Comparison of ENCODE assay signal across 8 cellular contexts in the genomic region with DNA sequence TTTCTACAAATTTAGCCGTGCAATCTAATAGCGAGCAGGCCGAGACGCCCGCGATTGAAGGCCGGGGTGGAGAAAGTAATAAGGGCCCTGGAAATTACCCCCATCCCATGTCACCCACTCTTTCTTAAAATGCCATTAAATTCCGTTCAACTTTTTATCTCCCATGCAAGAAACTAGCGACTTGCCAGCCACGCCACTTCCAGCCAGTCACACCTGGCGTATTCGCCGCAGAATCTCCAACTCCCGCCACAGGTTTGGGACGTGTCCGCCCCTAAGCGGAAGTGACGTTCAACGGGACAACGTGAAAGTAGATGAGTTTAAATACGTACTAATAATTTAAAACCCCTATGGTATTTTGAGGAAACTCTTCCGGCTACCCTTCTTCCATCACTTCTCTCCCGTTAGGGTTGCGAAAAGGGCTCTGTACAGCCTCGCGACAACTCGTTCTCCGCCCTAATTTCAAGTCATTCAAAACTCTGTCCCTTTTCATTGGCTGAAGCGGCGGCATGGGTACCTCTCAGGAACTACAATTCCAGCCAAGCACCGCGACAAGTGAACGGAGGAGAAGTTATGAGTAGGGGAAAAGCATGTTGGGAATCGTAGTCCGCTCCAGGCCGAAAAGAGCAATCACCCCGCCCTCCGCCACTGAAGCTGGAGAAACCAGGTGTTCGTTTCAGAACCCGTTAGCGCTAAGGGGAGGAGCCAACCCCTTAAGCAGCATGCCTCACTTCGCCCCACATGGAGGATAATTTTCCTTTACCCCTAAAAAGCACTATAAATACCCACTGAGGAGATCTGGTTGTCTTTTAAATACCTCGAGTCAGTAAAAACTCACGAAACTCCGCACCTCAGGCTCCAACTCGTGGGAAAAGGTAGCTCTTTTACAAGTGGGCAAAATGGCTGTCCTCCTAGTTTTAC. TPM values are rescaled to one million over a fixed set of nuclear protein-coding genes. Genes with fewer than 3 reads are reported as not detected.
A peak's percentile ranks its signal among the peaks of the same experiment; 100 is the strongest.
DNase-seq lines count a peak whose midpoint lies in the region; ATAC-seq and TF ChIP-seq lines count a peak whose summit lies in the region.

A gene (minus strand): TSS at position 906 of the 918 bp plus-strand sequence.

- H3K27ac Mint-ChIP-seq in CD4-positive, alpha-beta memory T cell = peak within 1 kb of the TSS in 4 of 7 donors; percentile 59 to 91 (median 78)
- H3K27ac Mint-ChIP-seq in activated CD4-positive, alpha-beta memory T cell treated with anti-CD3 and anti-CD28 coated beads, Interleukin-2, amount 10 ng/mL, durations not matched to agents 7 days and 5 days = no peak within 1 kb of the TSS

- no peaks in the 10 kb centered on the region for H3K9me3 ChIP-seq in CD4-positive, alpha-beta memory T cell (ENCODE audit: control insufficient read depth in 1 of 2, low read length in 2 of 2)
- no peaks in the 10 kb centered on the region for H3K9me3 ChIP-seq in right lobe of liver

- no peaks in the 10 kb centered on the region for H3K9me3 Mint-ChIP-seq in CD4-positive, alpha-beta memory T cell
- no peaks in the 10 kb centered on the region for H3K9me3 Mint-ChIP-seq in activated CD4-positive, alpha-beta memory T cell treated with anti-CD3 and anti-CD28 coated beads, Interleukin-2, amount 10 ng/mL, durations not matched to agents 7 days and 5 days

- H3K27me3 ChIP-seq in CD4-positive, alpha-beta memory T cell (ENCODE audit: insufficient read depth, low read length) = no peaks in the 10 kb centered on the region
- H3K27me3 ChIP-seq in dorsolateral prefrontal cortex (no peaks in the 10 kb centered on the region), right lobe of liver (no peaks in the 10 kb centered on the region)

- under 1% methylated on average over 40 of the region's 46 CpGs for WGBS in right lobe of liver (ENCODE audit: insufficient coverage, low coverage, low lambda C conversion rate, missing lambda C conversion rate)

- no peak within 1 kb of the TSS for H3K4me3 Mint-ChIP-seq in CD4-positive, alpha-beta memory T cell
- no peak within 1 kb of the TSS for H3K4me3 Mint-ChIP-seq in activated CD4-positive, alpha-beta memory T cell treated with anti-CD3 and anti-CD28 coated beads, Interleukin-2, amount 10 ng/mL, durations not matched to agents 7 days and 5 days

- H3K4me3 ChIP-seq in CD4-positive, alpha-beta memory T cell (ENCODE audit: low read length in 2 of 2) = peak within 1 kb of the TSS; percentile 86 to 98
- H3K4me3 ChIP-seq in dorsolateral prefrontal cortex (peak within 1 kb of the TSS; percentile 65 to 99 (median 90)), right lobe of liver (peak within 1 kb of the TSS; percentile 91 to 95 (median 94))

- peak; percentile 96 to 99 (median 97) for DNase-seq in CD4-positive, alpha-beta memory T cell
- peak; percentile 94 for DNase-seq in HK-2 (ENCODE audit: unreplicated experiment)
- peak; percentile 99 for DNase-seq in NCI-H82 treated with DMSO at 0.1 percent for 48 hours (lab: John Stamatoyannopoulos, UW; ENCODE audit: unreplicated experiment)
- DNase-seq in activated CD4-positive, alpha-beta memory T cell treated with anti-CD3 and anti-CD28 coated beads, Interleukin-2, amount 10 ng/mL, durations not matched to agents 7 days and 5 days = peak; percentile 96
- DNase-seq in dorsolateral prefrontal cortex = peak; percentile 67 to 97 (median 94)
- peak; percentile 92 to 97 (median 96) for DNase-seq in right lobe of liver
- peak; percentile 96 for DNase-seq in stimulated activated CD4-positive, alpha-beta T cell treated with anti-CD3 and anti-CD28 coated beads, Interleukin-4, amount 100 ng/mL, for 24 hours

- POLR2A ChIA-PET in CD4-positive, alpha-beta memory T cell (lab: Charles Lee; ENCODE audit: partially characterized antibody) = interaction anchor here (0.5 to 2.7 kb wide), 12 partner anchors 103 to 613 kb away, joined by 3 to 20 read pairs (median 6); a partner anchor contains a TSS
- POLR2A ChIA-PET in activated CD4-positive, alpha-beta memory T cell treated with anti-CD3 and anti-CD28 coated beads, Interleukin-2, amount 10 ng/mL, durations not matched to agents 7 days and 5 days (lab: Charles Lee) = interaction anchor here (0.6 to 3.2 kb wide), 19 partner anchors 10 to 853 kb away, joined by 3 to 30 read pairs (median 4); a partner anchor contains a TSS

- peaks cover 29% of the 10 kb centered on the region for H3K4me1 ChIP-seq in CD4-positive, alpha-beta memory T cell (ENCODE audit: insufficient read depth, low read length)
- peaks cover 0 to 9% (median 0%) of the 10 kb centered on the region in 4 donors for H3K4me1 ChIP-seq in right lobe of liver

- ATAC-seq in GM19463 (IDR thresholded peaks at IDR 0.05; ENCODE audit: unreplicated experiment) = peak; percentile 54
- peak; percentile 85 to 89 (median 86) for ATAC-seq in right lobe of liver

- no peaks in the 10 kb centered on the region for H3K27me3 Mint-ChIP-seq in CD4-positive, alpha-beta memory T cell
- no peaks in the 10 kb centered on the region for H3K27me3 Mint-ChIP-seq in activated CD4-positive, alpha-beta memory T cell treated with anti-CD3 and anti-CD28 coated beads, Interleukin-2, amount 10 ng/mL, durations not matched to agents 7 days and 5 days

- TF ChIP-seq POLR2A in right lobe of liver (IDR thresholded peaks at IDR 0.05) = peak; percentile 20

- H3K36me3 Mint-ChIP-seq in CD4-positive, alpha-beta memory T cell = no peaks in the 10 kb centered on the region
- peaks cover 6% of the 10 kb centered on the region for H3K36me3 Mint-ChIP-seq in activated CD4-positive, alpha-beta memory T cell treated with anti-CD3 and anti-CD28 coated beads, Interleukin-2, amount 10 ng/mL, durations not matched to agents 7 days and 5 days (ENCODE audit: low read depth)

- intact Hi-C loops in CD4-positive, alpha-beta memory T cell (cut with micrococcal nuclease) = loop anchor here (1.0 to 10.0 kb wide), 8 partner anchors 127 to 1403 kb away; a partner anchor contains a TSS
- intact Hi-C loops in dorsolateral prefrontal cortex (cut with DNase I) (loop anchor here (2.0 to 5.0 kb wide), 5 partner anchors 210 to 612 kb away; a partner anchor contains a TSS), right lobe of liver (cut with DNase I) (no loop called here)

- TF ChIP-seq CTCF in dorsolateral prefrontal cortex (IDR thresholded peaks at IDR 0.05 in 54 of 56, conservative IDR thresholded peaks at IDR 0.05 in 2 of 56; ENCODE audit: low read depth in 1 of 56, partially characterized antibody in 56 of 56) = peak in 9 of 56 donors; percentile 3 to 27 (median 16)
- no peak for TF ChIP-seq CTCF in right lobe of liver (IDR thresholded peaks at IDR 0.05)

- H3K4me1 Mint-ChIP-seq in CD4-positive, alpha-beta memory T cell = peaks cover 11 to 25% (median 17%) of the 10 kb centered on the region in 4 donors
- peaks cover 32% of the 10 kb centered on the region for H3K4me1 Mint-ChIP-seq in activated CD4-positive, alpha-beta memory T cell treated with anti-CD3 and anti-CD28 coated beads, Interleukin-2, amount 10 ng/mL, durations not matched to agents 7 days and 5 days

- CTCF ChIA-PET in CD4-positive, alpha-beta memory T cell (lab: Charles Lee; ENCODE audit: partially characterized antibody) = interaction anchor here (0.9 to 2.4 kb wide), 4 partner anchors 60 to 526 kb away, joined by 3 to 9 read pairs (median 3); no protein-coding TSS in a partner anchor
- CTCF ChIA-PET in activated CD4-positive, alpha-beta memory T cell treated with anti-CD3 and anti-CD28 coated beads, Interleukin-2, amount 10 ng/mL, durations not matched to agents 7 days and 5 days (lab: Charles Lee) = interaction anchor here (0.5 to 2.5 kb wide), 6 partner anchors 90 to 1079 kb away, joined by 3 to 9 read pairs (median 4); no protein-coding TSS in a partner anchor

- H3K27ac ChIP-seq in CD4-positive, alpha-beta memory T cell (ENCODE audit: low read depth, low read length) = peak within 1 kb of the TSS; percentile 89
- peak within 1 kb of the TSS; percentile 81 to 99 (median 96) for H3K27ac ChIP-seq in dorsolateral prefrontal cortex
- peak within 1 kb of the TSS; percentile 62 to 84 (median 80) for H3K27ac ChIP-seq in right lobe of liver

- H3K36me3 ChIP-seq in CD4-positive, alpha-beta memory T cell (ENCODE audit: insufficient read depth, low read length) = no peaks in the 10 kb centered on the region
- H3K36me3 ChIP-seq in right lobe of liver = no peaks in the 10 kb centered on the region

RNA-seq across cellular contexts. Expression of the gene that starts here (rescaled TPM):
- total RNA-seq in CD4-positive, alpha-beta memory T cell = 1 to 10 TPM; 3.3 to 5.0 TPM
- polyA plus RNA-seq in CD4-positive, alpha-beta memory T cell = 1 to 10 TPM; 2.3 to 3.5 TPM
- 1 to 10 TPM; 5.8 to 6.2 TPM for total RNA-seq in activated CD4-positive, alpha-beta memory T cell treated with anti-CD3 and anti-CD28 coated beads, Interleukin-2, amount 10 ng/mL, durations not matched to agents 7 days and 5 days
- total RNA-seq in dorsolateral prefrontal cortex = 10 to 100 TPM in 102 of 120 experiments, 1 to 10 TPM in 18; 6.1 to 20.0 (median 13.1) TPM
- total RNA-seq in right lobe of liver = 1 to 10 TPM; 3.3 to 5.6 (median 4.0) TPM

Comparison
In these comparisons a context has a peak if more than half of its experiments do, and no peak if none do; other contexts are left out.
1. Peak in every context shown above with its lines: DNase-seq, ATAC-seq, H3K4me3 ChIP-seq and H3K27ac ChIP-seq.
2. intact Hi-C loops: an anchor here in CD4-positive, alpha-beta memory T cell (1.0 to 10.0 kb wide) and dorsolateral prefrontal cortex (2.0 to 5.0 kb wide); none called in right lobe of liver.